ENCODE assay signal across 1 cellular context in the genomic region with DNA sequence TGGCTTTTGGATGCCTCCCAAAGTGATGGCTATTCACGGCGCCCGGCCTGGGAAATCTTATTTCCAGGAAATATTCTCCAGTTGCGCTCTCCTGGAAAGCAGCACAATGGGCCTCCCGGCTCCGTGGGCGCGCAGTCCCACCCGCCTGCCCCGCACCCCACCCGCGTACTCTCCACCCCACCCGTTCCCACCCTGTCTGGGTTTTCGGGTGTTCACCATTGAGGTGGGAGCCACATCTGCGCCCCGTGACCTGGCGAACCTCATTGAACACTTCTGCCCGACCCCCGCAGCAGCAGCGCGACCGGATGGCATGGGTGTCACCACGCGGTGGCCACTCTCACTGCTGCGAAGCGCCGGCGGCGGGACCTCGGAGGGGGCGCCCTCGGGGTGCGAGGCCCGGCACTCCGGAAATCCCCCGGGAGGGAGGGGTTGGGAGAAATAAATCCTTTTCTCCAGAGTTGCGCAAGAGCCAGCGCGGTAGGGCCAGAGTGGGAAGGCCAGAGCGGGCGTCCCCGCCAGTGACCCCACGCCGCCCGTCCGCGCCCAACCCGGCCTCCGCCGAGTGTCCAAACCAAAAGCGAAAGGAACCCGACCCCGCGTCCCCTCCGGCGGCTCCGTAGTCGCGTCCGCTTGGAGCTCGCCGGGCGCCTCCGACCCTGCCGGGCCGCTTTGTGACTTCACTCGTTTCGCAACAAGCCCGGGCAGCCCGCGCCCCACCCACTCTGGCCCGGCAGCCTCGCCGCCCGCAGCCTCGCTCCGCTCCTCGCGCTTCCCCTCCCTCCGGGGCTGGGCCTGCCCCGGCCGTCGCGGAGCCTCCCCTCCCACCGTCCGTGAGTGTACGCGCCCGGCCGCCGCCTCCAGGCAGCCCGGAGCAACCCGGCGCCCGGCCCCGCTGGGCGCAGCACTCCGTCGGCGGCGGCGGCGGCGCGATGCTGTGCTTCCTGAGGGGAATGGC.
A peak's percentile ranks its signal among the peaks of the same experiment; 100 is the strongest.
TF ChIP-seq lines count a peak whose summit lies in the region.

A gene with protein sequence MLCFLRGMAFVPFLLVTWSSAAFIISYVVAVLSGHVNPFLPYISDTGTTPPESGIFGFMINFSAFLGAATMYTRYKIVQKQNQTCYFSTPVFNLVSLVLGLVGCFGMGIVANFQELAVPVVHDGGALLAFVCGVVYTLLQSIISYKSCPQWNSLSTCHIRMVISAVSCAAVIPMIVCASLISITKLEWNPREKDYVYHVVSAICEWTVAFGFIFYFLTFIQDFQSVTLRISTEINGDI (plus strand): TSS at position 720 of the 955 bp plus-strand sequence. CDS start 210 bp downstream, at position 930.

TF ChIP-seq in HepG2, 621 proteins besides CTCF, POLR2A, EP300 and RAD21 (continued from another document and continues in another):
- TF ChIP-seq, protein P1, sequence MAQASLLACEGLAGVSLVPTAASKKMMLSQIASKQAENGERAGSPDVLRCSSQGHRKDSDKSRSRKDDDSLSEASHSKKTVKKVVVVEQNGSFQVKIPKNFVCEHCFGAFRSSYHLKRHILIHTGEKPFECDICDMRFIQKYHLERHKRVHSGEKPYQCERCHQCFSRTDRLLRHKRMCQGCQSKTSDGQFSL (CRISPR knock-in tag; IDR thresholded peaks at IDR 0.05), result 0 out of 2 replicates have a peak, but pooled peaks have one; percentile 60
- TF ChIP-seq NR2C2 (CRISPR knock-in tag; IDR thresholded peaks at IDR 0.05; ENCODE audit: borderline replicate concordance) (peak; percentile 74), PCBP2 (optimal IDR thresholded peaks at IDR 0.05; ENCODE audit: low read depth, low read length, poor library complexity, severe bottlenecking) (no peak), EEA1 (CRISPR knock-in tag; IDR thresholded peaks at IDR 0.05; ENCODE audit: borderline replicate concordance) (peak; percentile 75; the same call in 1 of the 2 replicates), FOXK1 (CRISPR knock-in tag; IDR thresholded peaks at IDR 0.05; ENCODE audit: borderline replicate concordance, low read depth) (peak; percentile 51; the same call in 1 of the 2 replicates), KLF16 (CRISPR knock-in tag; IDR thresholded peaks at IDR 0.05) (peak in 1 of 2 experiments; percentile 89; a peak in 1 of 4 replicates), POLR2G (IDR thresholded peaks at IDR 0.05; ENCODE audit: low read depth, low read length) (peak; percentile 86), ZMAT5 (CRISPR knock-in tag; IDR thresholded peaks at IDR 0.05; ENCODE audit: borderline replicate concordance, low read depth) (no peak), NFKBIZ (CRISPR knock-in tag; IDR thresholded peaks at IDR 0.05) (0 out of 2 replicates have a peak, but pooled peaks have one; percentile 60), PHF8 (CRISPR knock-in tag; IDR thresholded peaks at IDR 0.05) (peak; percentile 82), SRSF1 (optimal IDR thresholded peaks at IDR 0.05; ENCODE audit: low read depth, low read length) (peak; percentile 54), ZNF792 (CRISPR knock-in tag; IDR thresholded peaks at IDR 0.05) (peak; percentile 90), ZBTB21 (CRISPR knock-in tag; IDR thresholded peaks at IDR 0.05) (peak; percentile 35; the same call in 1 of the 2 replicates), AGO2 (optimal IDR thresholded peaks at IDR 0.05; ENCODE audit: low read depth, low read length) (peak; percentile 63), SP4 (CRISPR knock-in tag; IDR thresholded peaks at IDR 0.05) (peak; percentile 62; the same call in 1 of the 2 replicates), PAXIP1 (CRISPR knock-in tag; conservative IDR thresholded peaks at IDR 0.05) (peak; percentile 58), RARA (CRISPR knock-in tag; IDR thresholded peaks at IDR 0.05) (peak; percentile 48), WIZ (CRISPR knock-in tag; IDR thresholded peaks at IDR 0.05) (peak; percentile 91; the same call in 1 of the 2 replicates), ZNF383 (CRISPR knock-in tag; IDR thresholded peaks at IDR 0.05; ENCODE audit: borderline replicate concordance) (no peak), ZNF598 (CRISPR knock-in tag; IDR thresholded peaks at IDR 0.05; ENCODE audit: borderline replicate concordance) (no peak), SMYD3 (CRISPR knock-in tag; IDR thresholded peaks at IDR 0.05) (0 out of 2 replicates have a peak, but pooled peaks have one; percentile 10), MAZ (IDR thresholded peaks at IDR 0.05; ENCODE audit: borderline replicate concordance, low read depth, low read length) (peak; percentile 79; the same call in 1 of the 2 replicates), MAZ (CRISPR knock-in tag; IDR thresholded peaks at IDR 0.05; ENCODE audit: low read depth) (peak; percentile 79)
- TF ChIP-seq, protein P2, sequence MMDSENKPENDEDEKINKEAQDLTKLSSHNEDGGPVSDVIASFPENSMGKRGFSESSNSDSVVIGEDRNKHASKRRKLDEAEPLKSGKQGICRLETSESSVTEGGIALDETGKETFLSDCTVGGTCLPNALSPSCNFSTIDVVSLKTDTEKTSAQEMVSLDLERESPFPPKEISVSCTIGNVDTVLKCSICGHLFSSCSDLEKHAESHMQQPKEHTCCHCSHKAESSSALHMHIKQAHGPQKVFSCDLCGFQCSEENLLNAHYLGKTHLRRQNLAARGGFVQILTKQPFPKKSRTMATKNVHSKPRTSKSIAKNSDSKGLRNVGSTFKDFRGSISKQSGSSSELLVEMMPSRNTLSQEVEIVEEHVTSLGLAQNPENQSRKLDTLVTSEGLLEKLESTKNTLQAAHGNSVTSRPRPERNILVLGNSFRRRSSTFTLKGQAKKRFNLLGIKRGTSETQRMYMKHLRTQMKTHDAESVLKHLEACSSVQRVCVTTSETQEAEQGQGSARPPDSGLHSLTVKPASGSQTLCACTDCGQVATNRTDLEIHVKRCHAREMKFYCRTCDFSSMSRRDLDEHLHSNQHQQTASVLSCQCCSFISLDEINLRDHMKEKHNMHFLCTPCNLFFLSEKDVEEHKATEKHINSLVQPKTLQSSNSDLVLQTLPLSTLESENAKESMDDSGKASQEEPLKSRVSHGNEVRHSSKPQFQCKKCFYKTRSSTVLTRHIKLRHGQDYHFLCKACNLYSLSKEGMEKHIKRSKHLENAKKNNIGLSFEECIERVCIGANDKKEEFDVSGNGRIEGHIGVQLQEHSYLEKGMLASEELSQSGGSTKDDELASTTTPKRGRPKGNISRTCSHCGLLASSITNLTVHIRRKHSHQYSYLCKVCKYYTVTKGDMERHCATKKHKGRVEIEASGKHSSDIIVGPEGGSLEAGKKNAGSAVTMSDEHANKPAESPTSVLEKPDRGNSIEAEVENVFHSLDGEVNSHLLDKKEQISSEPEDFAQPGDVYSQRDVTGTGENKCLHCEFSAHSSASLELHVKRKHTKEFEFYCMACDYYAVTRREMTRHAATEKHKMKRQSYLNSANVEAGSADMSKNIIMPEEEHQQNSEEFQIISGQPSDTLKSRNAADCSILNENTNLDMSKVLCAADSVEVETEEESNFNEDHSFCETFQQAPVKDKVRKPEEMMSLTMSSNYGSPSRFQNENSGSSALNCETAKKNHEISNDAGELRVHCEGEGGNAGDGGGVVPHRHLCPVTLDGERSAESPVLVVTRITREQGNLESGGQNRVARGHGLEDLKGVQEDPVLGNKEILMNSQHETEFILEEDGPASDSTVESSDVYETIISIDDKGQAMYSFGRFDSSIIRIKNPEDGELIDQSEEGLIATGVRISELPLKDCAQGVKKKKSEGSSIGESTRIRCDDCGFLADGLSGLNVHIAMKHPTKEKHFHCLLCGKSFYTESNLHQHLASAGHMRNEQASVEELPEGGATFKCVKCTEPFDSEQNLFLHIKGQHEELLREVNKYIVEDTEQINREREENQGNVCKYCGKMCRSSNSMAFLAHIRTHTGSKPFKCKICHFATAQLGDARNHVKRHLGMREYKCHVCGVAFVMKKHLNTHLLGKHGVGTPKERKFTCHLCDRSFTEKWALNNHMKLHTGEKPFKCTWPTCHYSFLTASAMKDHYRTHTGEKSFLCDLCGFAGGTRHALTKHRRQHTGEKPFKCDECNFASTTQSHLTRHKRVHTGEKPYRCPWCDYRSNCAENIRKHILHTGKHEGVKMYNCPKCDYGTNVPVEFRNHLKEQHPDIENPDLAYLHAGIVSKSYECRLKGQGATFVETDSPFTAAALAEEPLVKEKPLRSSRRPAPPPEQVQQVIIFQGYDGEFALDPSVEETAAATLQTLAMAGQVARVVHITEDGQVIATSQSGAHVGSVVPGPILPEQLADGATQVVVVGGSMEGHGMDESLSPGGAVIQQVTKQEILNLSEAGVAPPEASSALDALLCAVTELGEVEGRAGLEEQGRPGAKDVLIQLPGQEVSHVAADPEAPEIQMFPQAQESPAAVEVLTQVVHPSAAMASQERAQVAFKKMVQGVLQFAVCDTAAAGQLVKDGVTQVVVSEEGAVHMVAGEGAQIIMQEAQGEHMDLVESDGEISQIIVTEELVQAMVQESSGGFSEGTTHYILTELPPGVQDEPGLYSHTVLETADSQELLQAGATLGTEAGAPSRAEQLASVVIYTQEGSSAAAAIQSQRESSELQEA (CRISPR knock-in tag; IDR thresholded peaks at IDR 0.05; ENCODE audit: not compliant biosample characterization), result no peak
- TF ChIP-seq, protein P3, sequence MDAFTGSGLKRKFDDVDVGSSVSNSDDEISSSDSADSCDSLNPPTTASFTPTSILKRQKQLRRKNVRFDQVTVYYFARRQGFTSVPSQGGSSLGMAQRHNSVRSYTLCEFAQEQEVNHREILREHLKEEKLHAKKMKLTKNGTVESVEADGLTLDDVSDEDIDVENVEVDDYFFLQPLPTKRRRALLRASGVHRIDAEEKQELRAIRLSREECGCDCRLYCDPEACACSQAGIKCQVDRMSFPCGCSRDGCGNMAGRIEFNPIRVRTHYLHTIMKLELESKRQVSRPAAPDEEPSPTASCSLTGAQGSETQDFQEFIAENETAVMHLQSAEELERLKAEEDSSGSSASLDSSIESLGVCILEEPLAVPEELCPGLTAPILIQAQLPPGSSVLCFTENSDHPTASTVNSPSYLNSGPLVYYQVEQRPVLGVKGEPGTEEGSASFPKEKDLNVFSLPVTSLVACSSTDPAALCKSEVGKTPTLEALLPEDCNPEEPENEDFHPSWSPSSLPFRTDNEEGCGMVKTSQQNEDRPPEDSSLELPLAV (CRISPR knock-in tag; conservative IDR thresholded peaks at IDR 0.05; ENCODE audit: low read depth), result no peak
- TF ChIP-seq, protein P4, sequence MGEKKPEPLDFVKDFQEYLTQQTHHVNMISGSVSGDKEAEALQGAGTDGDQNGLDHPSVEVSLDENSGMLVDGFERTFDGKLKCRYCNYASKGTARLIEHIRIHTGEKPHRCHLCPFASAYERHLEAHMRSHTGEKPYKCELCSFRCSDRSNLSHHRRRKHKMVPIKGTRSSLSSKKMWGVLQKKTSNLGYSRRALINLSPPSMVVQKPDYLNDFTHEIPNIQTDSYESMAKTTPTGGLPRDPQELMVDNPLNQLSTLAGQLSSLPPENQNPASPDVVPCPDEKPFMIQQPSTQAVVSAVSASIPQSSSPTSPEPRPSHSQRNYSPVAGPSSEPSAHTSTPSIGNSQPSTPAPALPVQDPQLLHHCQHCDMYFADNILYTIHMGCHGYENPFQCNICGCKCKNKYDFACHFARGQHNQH (CRISPR knock-in tag; IDR thresholded peaks at IDR 0.05), result no peak
- TF ChIP-seq, protein P5, sequence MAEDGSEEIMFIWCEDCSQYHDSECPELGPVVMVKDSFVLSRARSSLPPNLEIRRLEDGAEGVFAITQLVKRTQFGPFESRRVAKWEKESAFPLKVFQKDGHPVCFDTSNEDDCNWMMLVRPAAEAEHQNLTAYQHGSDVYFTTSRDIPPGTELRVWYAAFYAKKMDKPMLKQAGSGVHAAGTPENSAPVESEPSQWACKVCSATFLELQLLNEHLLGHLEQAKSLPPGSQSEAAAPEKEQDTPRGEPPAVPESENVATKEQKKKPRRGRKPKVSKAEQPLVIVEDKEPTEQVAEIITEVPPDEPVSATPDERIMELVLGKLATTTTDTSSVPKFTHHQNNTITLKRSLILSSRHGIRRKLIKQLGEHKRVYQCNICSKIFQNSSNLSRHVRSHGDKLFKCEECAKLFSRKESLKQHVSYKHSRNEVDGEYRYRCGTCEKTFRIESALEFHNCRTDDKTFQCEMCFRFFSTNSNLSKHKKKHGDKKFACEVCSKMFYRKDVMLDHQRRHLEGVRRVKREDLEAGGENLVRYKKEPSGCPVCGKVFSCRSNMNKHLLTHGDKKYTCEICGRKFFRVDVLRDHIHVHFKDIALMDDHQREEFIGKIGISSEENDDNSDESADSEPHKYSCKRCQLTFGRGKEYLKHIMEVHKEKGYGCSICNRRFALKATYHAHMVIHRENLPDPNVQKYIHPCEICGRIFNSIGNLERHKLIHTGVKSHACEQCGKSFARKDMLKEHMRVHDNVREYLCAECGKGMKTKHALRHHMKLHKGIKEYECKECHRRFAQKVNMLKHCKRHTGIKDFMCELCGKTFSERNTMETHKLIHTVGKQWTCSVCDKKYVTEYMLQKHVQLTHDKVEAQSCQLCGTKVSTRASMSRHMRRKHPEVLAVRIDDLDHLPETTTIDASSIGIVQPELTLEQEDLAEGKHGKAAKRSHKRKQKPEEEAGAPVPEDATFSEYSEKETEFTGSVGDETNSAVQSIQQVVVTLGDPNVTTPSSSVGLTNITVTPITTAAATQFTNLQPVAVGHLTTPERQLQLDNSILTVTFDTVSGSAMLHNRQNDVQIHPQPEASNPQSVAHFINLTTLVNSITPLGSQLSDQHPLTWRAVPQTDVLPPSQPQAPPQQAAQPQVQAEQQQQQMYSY (CRISPR knock-in tag; IDR thresholded peaks at IDR 0.05), result peak; percentile 66
- TF ChIP-seq, protein P6, sequence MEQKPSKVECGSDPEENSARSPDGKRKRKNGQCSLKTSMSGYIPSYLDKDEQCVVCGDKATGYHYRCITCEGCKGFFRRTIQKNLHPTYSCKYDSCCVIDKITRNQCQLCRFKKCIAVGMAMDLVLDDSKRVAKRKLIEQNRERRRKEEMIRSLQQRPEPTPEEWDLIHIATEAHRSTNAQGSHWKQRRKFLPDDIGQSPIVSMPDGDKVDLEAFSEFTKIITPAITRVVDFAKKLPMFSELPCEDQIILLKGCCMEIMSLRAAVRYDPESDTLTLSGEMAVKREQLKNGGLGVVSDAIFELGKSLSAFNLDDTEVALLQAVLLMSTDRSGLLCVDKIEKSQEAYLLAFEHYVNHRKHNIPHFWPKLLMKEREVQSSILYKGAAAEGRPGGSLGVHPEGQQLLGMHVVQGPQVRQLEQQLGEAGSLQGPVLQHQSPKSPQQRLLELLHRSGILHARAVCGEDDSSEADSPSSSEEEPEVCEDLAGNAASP (CRISPR knock-in tag; IDR thresholded peaks at IDR 0.05; ENCODE audit: borderline replicate concordance), result peak; percentile 67
